Comparison of ENCODE assay signal across 17 cellular contexts in the genomic region with DNA sequence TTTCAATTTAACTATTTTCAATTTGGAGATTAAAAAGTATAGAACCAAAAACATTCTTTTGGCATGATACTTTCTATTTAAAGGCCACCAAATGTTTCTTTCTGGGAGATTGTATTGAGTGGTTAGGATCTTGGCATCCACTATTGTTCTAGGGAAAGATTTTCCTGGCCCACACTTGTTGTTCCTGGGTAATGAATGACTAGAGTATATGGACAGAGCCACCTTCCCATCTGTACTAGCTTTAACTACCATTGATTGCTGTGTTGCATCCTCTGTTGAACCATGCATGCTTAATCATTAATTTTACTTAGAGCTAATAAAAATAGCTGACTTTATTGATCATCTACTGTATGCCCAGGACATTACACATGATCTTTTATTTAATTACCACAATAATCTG.
"Had no signal": no experiment of that assay in that cellular context is flagged by ENCODE, and none has a peak within 500 bp of the region (broad histone marks: within the 10 kb centered on the region; RNA-seq: fewer than 3 reads in every experiment).

No MANE protein-coding gene starts in this region.

- H3K79me2 ChIP-seq: parathyroid adenoma had no signal

- H3K4me1 ChIP-seq: adrenal gland, parathyroid adenoma, tibial artery had no signal

- H3K27me3 ChIP-seq: adrenal gland, neutrophil, tibial artery had no signal

- H3K27ac ChIP-seq: adrenal gland, neutrophil, parathyroid adenoma, tibial artery had no signal

- ATAC-seq: activated naive CD4-positive, alpha-beta T cell treated with anti-CD3 and anti-CD28 coated beads, Interleukin-2, amount 50 U/mL, for 72 hours; esophagus mucosa; natural killer cell treated with Interleukin-12 subunit alpha and Interleukin-12 subunit beta and Interleukin-15 and Interleukin-18, amount 100 ng/mL, for 72 hours had no signal

- FAIRE-seq: kidney, TTC549 had no signal

- H3K9me3 ChIP-seq: adrenal gland, neutrophil, tibial artery had no signal

- H3K36me3 ChIP-seq: adrenal gland, neutrophil, tibial artery had no signal

- H2AFZ ChIP-seq: parathyroid adenoma had no signal

- H3K4me3 ChIP-seq: adrenal gland, tibial artery had no signal

- DNase-seq: activated CD4-positive, alpha-beta T cell treated with anti-CD3 and anti-CD28 coated beads, Interleukin-2, amount 50 U/mL, for 4 hours; activated gamma-delta T cell; adrenal gland; effector CD8-positive, alpha-beta T cell; hippocampal formation; kidney; mesendoderm; stimulated activated CD4-positive, alpha-beta T cell treated with anti-CD3 and anti-CD28 coated beads, Interleukin-2, amount 100 ng/mL, for 24 hours; stimulated activated naive CD4-positive, alpha-beta T cell treated with Interleukin-2 at 50 U/mL for 16 hours; substantia nigra; tibial artery had no signal

- H3K9ac ChIP-seq: parathyroid adenoma had no signal
